In genomic region chr2:173999272-173999671, GRCh38 we compare ENCODE assay signal across 1 cellular context.
TF ChIP-seq lines count a peak whose summit lies in the region.

No MANE protein-coding gene starts in this region.

TF ChIP-seq in H1, 55 proteins besides CTCF, POLR2A, EP300 and RAD21 (continued from another document):
- no peak for TF ChIP-seq SIRT6 (IDR thresholded peaks at IDR 0.05; ENCODE audit: low read length)
- TF ChIP-seq NANOG (IDR thresholded peaks at IDR 0.05; ENCODE audit: insufficient read depth, low read depth, low read length, poor library complexity, severe bottlenecking): no peak
- TF ChIP-seq MAFK (IDR thresholded peaks at IDR 0.05; ENCODE audit: low read depth, low read length): no peak
- no peak for TF ChIP-seq SP1 (IDR thresholded peaks at IDR 0.05; ENCODE audit: low read depth, low read length)
- no peak for TF ChIP-seq USF2 (IDR thresholded peaks at IDR 0.05; ENCODE audit: low read length)
- TF ChIP-seq MAX (IDR thresholded peaks at IDR 0.05): no peak
- TF ChIP-seq BACH1 (IDR thresholded peaks at IDR 0.05; ENCODE audit: low read length): no peak
- TF ChIP-seq ASH2L (IDR thresholded peaks at IDR 0.05; ENCODE audit: low read length): no peak
